In the genomic region with DNA sequence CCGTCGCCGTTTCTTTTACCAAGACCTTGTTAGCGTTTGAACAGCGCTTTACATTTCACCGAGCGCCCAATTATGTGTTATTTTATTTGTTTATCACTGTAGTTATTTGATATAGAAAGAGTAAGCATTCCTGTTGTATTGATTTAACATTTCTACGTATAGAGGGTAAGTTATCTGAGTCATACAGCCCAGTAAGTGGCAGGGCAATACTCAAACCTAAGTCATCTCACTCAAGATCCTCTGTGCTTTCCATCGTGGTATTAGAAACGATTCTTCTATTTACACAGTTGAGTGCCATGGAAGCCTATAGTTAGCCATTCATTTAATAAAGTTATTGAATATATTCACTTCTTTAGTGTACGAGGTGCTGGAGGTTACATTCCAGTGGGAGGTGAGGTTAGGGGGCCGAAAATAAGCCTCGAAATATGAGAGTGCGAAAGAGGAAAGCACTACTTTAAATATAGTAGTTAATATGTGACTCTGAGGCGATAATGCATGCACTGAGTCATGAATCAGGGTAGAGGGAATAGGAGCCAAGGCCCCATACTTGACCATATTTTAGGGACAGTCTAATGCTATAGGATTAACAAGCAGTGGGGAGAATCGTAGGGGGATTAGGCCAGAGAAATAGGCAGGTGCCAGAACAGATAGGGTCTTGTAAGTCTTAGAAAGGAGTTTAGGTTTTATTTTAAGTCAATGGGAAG, we compare ENCODE assay signal across 8 cellular contexts. TPM values are rescaled to one million over a fixed set of nuclear protein-coding genes. Genes with fewer than 3 reads are reported as not detected.
DNase-seq lines count a peak whose midpoint lies in the region; ATAC-seq and TF ChIP-seq lines count a peak whose summit lies in the region.

No MANE protein-coding gene starts in this region.

- H3K9me3 ChIP-seq in SK-N-MC (ENCODE audit: low read depth, low read length) (no peaks in the 10 kb centered on the region), spleen (no peaks in the 10 kb centered on the region)

- H3K4me1 ChIP-seq in spleen, result peaks cover 13 to 57% (median 36%) of the 10 kb centered on the region in 6 donors

- no peak for TF ChIP-seq POLR2A in spleen (IDR thresholded peaks at IDR 0.05)

- 14 to 18% (median 17%) methylated on average over 16 of the region's 16 CpGs for WGBS in spleen, 5 donors

- TF ChIP-seq CTCF in spleen (IDR thresholded peaks at IDR 0.05 in 8 of 11, conservative IDR thresholded peaks at IDR 0.05 in 3 of 11), result no peak

- no peak for ATAC-seq in HG03280 (IDR thresholded peaks at IDR 0.05; ENCODE audit: unreplicated experiment)
- ATAC-seq in left colon, result no peak

- H3K36me3 ChIP-seq in SK-N-MC (ENCODE audit: insufficient read depth, low read length), result peaks cover 33% of the 10 kb centered on the region
- peaks cover 0 to 38% (median 6%) of the 10 kb centered on the region in 6 donors for H3K36me3 ChIP-seq in spleen

- peak overlapping the region; percentile 99 for H3K9ac ChIP-seq in SK-N-MC (ENCODE audit: insufficient read length)

- H3K4me3 ChIP-seq in SK-N-MC (peak overlapping the region; percentile 98), spleen (peak overlapping the region; percentile 70 to 94 (median 78))

- H3K27me3 ChIP-seq in spleen (replicated peaks in 1 of 7), result no peaks in the 10 kb centered on the region

- intact Hi-C loops in spleen (cut with DNase I; ENCODE audit: low total_unique reads), result no loop called here
- intact Hi-C loops in left colon (cut with DNase I, micrococcal nuclease), result no loop called here

- DNase-seq in HCEC 1CT (peak; percentile 13), SK-N-MC (ENCODE audit: low read depth, low spot score) (no peak), glomerular visceral epithelial cell (ENCODE audit: extremely low spot score) (peak; percentile 7), spleen (no peak), kidney glomerular epithelial cell (lab: John Stamatoyannopoulos, UW) (no peak), left colon (no peak)
- DNase-seq in stimulated activated CD4-positive, alpha-beta T cell treated with anti-CD3 and anti-CD28 coated beads, Interleukin-12 subunit alpha, Interleukin-12 subunit beta, amount 100 ng/mL, for 4 hours, result no peak

- H3K27ac ChIP-seq in SK-N-MC (no peak overlapping the region), spleen (peak overlapping the region in 6 of 8 donors; percentile 92 to 97 (median 95))

RNA-seq across cellular contexts. Expression of gene RAD51AP1, which starts 0.6 kb away (rescaled TPM):
- 10 to 100 TPM in 1 of 7 donors, 1 to 10 TPM in 6; 3.7 to 10.9 (median 5.3) TPM for total RNA-seq in spleen
- 1 to 10 TPM; 3.6 to 6.7 (median 4.8) TPM for polyA plus RNA-seq in spleen
- total RNA-seq in left colon, result 1 to 10 TPM; 4.2 to 8.4 TPM

RNA-seq across cellular contexts. Expression of gene DYRK4, which starts 22.7 kb away (rescaled TPM):
- 10 to 100 TPM; 32.4 to 46.1 (median 42.0) TPM for total RNA-seq in spleen
- polyA plus RNA-seq in spleen, result 10 to 100 TPM; 54.7 to 69.6 (median 55.6) TPM
- total RNA-seq in left colon, result 10 to 100 TPM; 27.5 to 28.6 TPM

Comparison
In these comparisons a context has a peak if more than half of its experiments do, and no peak if none do; other contexts are left out.
1. DNase-seq: peak in HCEC 1CT (single experiment) and glomerular visceral epithelial cell (single experiment); none in SK-N-MC (single experiment), spleen (single experiment), stimulated activated CD4-positive, alpha-beta T cell treated with anti-CD3 and anti-CD28 coated beads, Interleukin-12 subunit alpha, Interleukin-12 subunit beta, amount 100 ng/mL, for 4 hours (single experiment), kidney glomerular epithelial cell (single experiment) and left colon (0 of 2).